8 cellular contexts compared by ENCODE assay signal in the genomic region with DNA sequence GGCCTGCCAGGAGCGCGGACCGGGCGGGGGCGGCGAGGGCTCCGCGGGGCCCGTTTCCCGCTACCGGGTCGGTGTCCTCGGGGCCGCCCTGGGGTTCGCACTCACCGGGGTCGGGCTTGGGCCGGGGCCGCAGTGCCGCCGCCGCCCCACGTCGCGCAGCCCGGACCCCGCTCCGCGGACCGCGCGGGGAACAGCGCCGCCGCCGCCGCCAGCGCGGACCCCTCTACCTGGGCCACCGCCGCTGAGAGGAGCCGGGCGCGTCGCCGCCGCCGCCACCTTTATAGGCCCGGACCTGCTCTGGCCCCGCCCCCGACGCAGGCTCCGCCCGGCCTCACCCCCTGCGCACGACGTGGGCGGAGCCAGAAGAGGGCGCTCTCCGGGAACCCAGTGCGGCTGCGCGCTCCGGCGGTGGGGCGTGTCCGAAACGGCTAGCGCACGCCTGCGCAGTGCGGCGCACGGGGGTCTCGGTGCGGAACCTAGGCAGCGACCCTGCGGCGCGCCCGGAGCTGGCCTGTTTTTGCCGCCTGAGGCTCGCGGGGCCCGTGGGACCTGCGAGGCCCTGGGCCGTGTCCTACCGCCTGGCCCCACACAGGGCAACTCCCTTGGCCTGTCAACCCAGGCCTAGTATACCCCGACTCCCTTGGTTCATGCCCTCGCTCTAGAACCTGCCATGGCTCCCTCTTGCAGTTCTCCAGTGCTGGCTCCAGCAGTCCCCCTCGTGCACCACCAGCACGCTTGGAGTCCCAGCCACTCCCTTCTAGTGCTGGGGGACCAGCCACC. TPM values are rescaled to one million over a fixed set of nuclear protein-coding genes. Genes with fewer than 3 reads are reported as not detected.
DNase-seq lines count a peak whose midpoint lies in the region; ATAC-seq and TF ChIP-seq lines count a peak whose summit lies in the region.

A gene (minus strand): TSS at position 254 of the 780 bp plus-strand sequence. CDS start 393 bp downstream, outside the sequence.

- H3K36me3 Mint-ChIP-seq in T-helper 1 cell treated with Interleukin-12 subunit alpha and Interleukin-12 subunit beta and Interleukin-4 antibody, amounts not matched to agents 30 μg/mL and 1 μg/mL, for 36 hours (ENCODE audit: low read depth): peaks cover 2% of the 10 kb centered on the region

- peaks cover 89% of the 10 kb centered on the region for H3K4me1 ChIP-seq in left ventricle myocardium inferior
- H3K4me1 ChIP-seq in psoas muscle: peaks cover 48% of the 10 kb centered on the region
- no peaks in the 10 kb centered on the region for H3K4me1 ChIP-seq in urinary bladder (ENCODE audit: insufficient read depth)

- ATAC-seq in HG02610 (IDR thresholded peaks at IDR 0.05; ENCODE audit: unreplicated experiment) (peak; percentile 49), psoas muscle (peak; percentile 59 to 72 (median 66))

- H3K27me3 Mint-ChIP-seq in T-helper 1 cell treated with Interleukin-12 subunit alpha and Interleukin-12 subunit beta and Interleukin-4 antibody, amounts not matched to agents 30 μg/mL and 1 μg/mL, for 36 hours (ENCODE audit: low read depth): no peaks in the 10 kb centered on the region

- H3K4me3 ChIP-seq in left ventricle myocardium inferior: peak within 1 kb of the TSS; percentile 96
- H3K4me3 ChIP-seq in psoas muscle: peak within 1 kb of the TSS; percentile 97
- peak within 1 kb of the TSS; percentile 96 for H3K4me3 ChIP-seq in urinary bladder (ENCODE audit: low read depth, low read length)

- intact Hi-C loops in left ventricle myocardium inferior (cut with micrococcal nuclease) (no loop called here), psoas muscle (cut with DNase I) (no loop called here)

- H3K36me3 ChIP-seq in left ventricle myocardium inferior: peaks cover 25% of the 10 kb centered on the region
- H3K36me3 ChIP-seq in psoas muscle (ENCODE audit: insufficient read depth in 1 of 2, low read depth in 1 of 2): peaks cover 0 to 23% of the 10 kb centered on the region in 2 donors
- no peaks in the 10 kb centered on the region for H3K36me3 ChIP-seq in urinary bladder (ENCODE audit: insufficient read depth)

- peaks cover 20% of the 10 kb centered on the region for H3K4me1 Mint-ChIP-seq in T-helper 1 cell treated with Interleukin-12 subunit alpha and Interleukin-12 subunit beta and Interleukin-4 antibody, amounts not matched to agents 30 μg/mL and 1 μg/mL, for 36 hours (ENCODE audit: low read depth)

- H3K9me3 ChIP-seq in left ventricle myocardium inferior (replicated peaks) (no peaks in the 10 kb centered on the region), psoas muscle (no peaks in the 10 kb centered on the region)

- DNase-seq in NCI-H1105 treated with DMSO at 0.1 percent for 48 hours (lab: John Stamatoyannopoulos, UW): peak; percentile 78
- DNase-seq in amniotic epithelial cell (ENCODE audit: low read depth): peak; percentile 65
- DNase-seq in left ventricle myocardium inferior: peak; percentile 92
- peak; percentile 93 to 97 for DNase-seq in psoas muscle

- H3K27ac Mint-ChIP-seq in T-helper 1 cell treated with Interleukin-12 subunit alpha and Interleukin-12 subunit beta and Interleukin-4 antibody, amounts not matched to agents 30 μg/mL and 1 μg/mL, for 36 hours: peak within 1 kb of the TSS; percentile 92

- peak; percentile 52; the same call in 2 of the 3 replicates for TF ChIP-seq CTCF in GM12872 (IDR thresholded peaks at IDR 0.05; ENCODE audit: insufficient read depth, low read depth, low read length)
- TF ChIP-seq CTCF in left ventricle myocardium inferior (IDR thresholded peaks at IDR 0.05; ENCODE audit: borderline replicate concordance): peak; percentile 53
- TF ChIP-seq CTCF in psoas muscle (IDR thresholded peaks at IDR 0.05): peak; percentile 49

- no peaks in the 10 kb centered on the region for H3K9me3 Mint-ChIP-seq in T-helper 1 cell treated with Interleukin-12 subunit alpha and Interleukin-12 subunit beta and Interleukin-4 antibody, amounts not matched to agents 30 μg/mL and 1 μg/mL, for 36 hours

- H3K4me3 Mint-ChIP-seq in T-helper 1 cell treated with Interleukin-12 subunit alpha and Interleukin-12 subunit beta and Interleukin-4 antibody, amounts not matched to agents 30 μg/mL and 1 μg/mL, for 36 hours: peak within 1 kb of the TSS; percentile 84

- no peaks in the 10 kb centered on the region for H3K27me3 ChIP-seq in left ventricle myocardium inferior (ENCODE audit: low read depth)
- no peaks in the 10 kb centered on the region for H3K27me3 ChIP-seq in psoas muscle (ENCODE audit: insufficient read depth in 3 of 3, low read length in 2 of 3)

- peak within 1 kb of the TSS; percentile 100 for H3K27ac ChIP-seq in left ventricle myocardium inferior (replicated peaks)
- peak within 1 kb of the TSS; percentile 98 for H3K27ac ChIP-seq in psoas muscle
- H3K27ac ChIP-seq in urinary bladder (ENCODE audit: low read depth): peak within 1 kb of the TSS; percentile 95

- WGBS in psoas muscle, 3 donors: 0 to 1% (median 0%) methylated on average over 22 to 92 of the region's 92 CpGs
- 1% methylated on average over 92 of the region's 92 CpGs for WGBS in urinary bladder

RNA-seq across cellular contexts. Expression of the gene that starts here (rescaled TPM):
- 200 TPM for total RNA-seq in left ventricle myocardium inferior
- 1,000 to 10,000 TPM in 2 of 4 donors, 100 to 1,000 TPM in 2; 793 to 2,795 (median 946) TPM for total RNA-seq in psoas muscle
- 1,000 to 10,000 TPM in 2 of 3 donors, 100 to 1,000 TPM in 1; 888 to 1,268 (median 1,190) TPM for polyA plus RNA-seq in psoas muscle
- 21.5 TPM for total RNA-seq in urinary bladder
- 144 TPM for polyA plus RNA-seq in urinary bladder

Comparison
In these comparisons a context has a peak if more than half of its experiments do, and no peak if none do; other contexts are left out.
1. Peak in every context shown above with its lines: DNase-seq, ATAC-seq, H3K4me3 ChIP-seq and H3K27ac ChIP-seq.